Comparison of ENCODE assay signal across 8 cellular contexts in genomic region chr1:158149577-158150269, GRCh38. TPM values are rescaled to one million over a fixed set of nuclear protein-coding genes. Genes with fewer than 3 reads are reported as not detected.
DNase-seq lines count a peak whose midpoint lies in the region; ATAC-seq, FAIRE-seq and TF ChIP-seq lines count a peak whose summit lies in the region.

No MANE protein-coding gene starts in this region.

- H3K4me3 ChIP-seq in OCI-LY1 (ENCODE audit: low read depth, low read length, poor library complexity, severe bottlenecking) = peak overlapping the region; percentile 62
- H3K4me3 ChIP-seq in endothelial cell of umbilical vein (replicated peaks in 1 of 3; ENCODE audit: insufficient read depth in 1 of 3, low read depth in 1 of 3, low read length in 3 of 3) = peak overlapping the region in 2 of 3 experiments; percentile 24 to 51

- no peaks in the 10 kb centered on the region; the same call in 1 of the 2 replicates for H3K36me3 ChIP-seq in OCI-LY1 (ENCODE audit: insufficient read depth, low read length)
- H3K36me3 ChIP-seq in endothelial cell of umbilical vein (ENCODE audit: control insufficient read depth in 2 of 2, extremely low read depth in 1 of 2, insufficient read depth in 2 of 2, low read length in 2 of 2) = no peaks in the 10 kb centered on the region

- TF ChIP-seq POLR2A in endothelial cell of umbilical vein (IDR thresholded peaks at IDR 0.05; ENCODE audit: low read depth, low read length) = no peak

- no peaks in the 10 kb centered on the region for H3K9me1 ChIP-seq in endothelial cell of umbilical vein (replicated peaks; ENCODE audit: control insufficient read depth, extremely low read depth, insufficient read depth, low read length)

- H4K20me1 ChIP-seq in OCI-LY1 (ENCODE audit: insufficient read depth, low read length) (no peaks in the 10 kb centered on the region), endothelial cell of umbilical vein (replicated peaks; ENCODE audit: control insufficient read depth, extremely low read depth, insufficient read depth, low read length) (no peaks in the 10 kb centered on the region)

- peak overlapping the region; percentile 54 for H3K9ac ChIP-seq in OCI-LY1 (ENCODE audit: low read length)
- H3K9ac ChIP-seq in endothelial cell of umbilical vein (replicated peaks; ENCODE audit: extremely low read depth, insufficient read depth, low read length) = no peak overlapping the region

- FAIRE-seq in endothelial cell of umbilical vein (lab: Jason Lieb, UNC) = peak; percentile 99

- H3K9me3 ChIP-seq in OCI-LY1 (ENCODE audit: low read length) = no peaks in the 10 kb centered on the region
- H3K9me3 ChIP-seq in endothelial cell of umbilical vein (replicated peaks; ENCODE audit: control insufficient read depth, insufficient read depth, low read length) = no peaks in the 10 kb centered on the region

- no TSS peak for BruUV-seq in endothelial cell of umbilical vein (replicated peaks; lab: Mats Ljungman, UMichigan)

- TF ChIP-seq CTCF in OCI-LY1 (IDR thresholded peaks at IDR 0.05; ENCODE audit: low read length) = no peak
- no peak for TF ChIP-seq CTCF in endothelial cell of umbilical vein (IDR thresholded peaks at IDR 0.05; ENCODE audit: extremely low read depth in 1 of 2, insufficient read depth in 1 of 2, low read depth in 1 of 2, low read length in 2 of 2)

- H2AFZ ChIP-seq in OCI-LY1 (ENCODE audit: low read length) = peak overlapping the region; percentile 94
- H2AFZ ChIP-seq in endothelial cell of umbilical vein (ENCODE audit: low read depth, low read length) = peak overlapping the region; percentile 100

- peaks cover 15% of the 10 kb centered on the region for H3K4me1 ChIP-seq in OCI-LY1 (ENCODE audit: insufficient read depth, low read length, severe bottlenecking)
- H3K4me1 ChIP-seq in endothelial cell of umbilical vein (ENCODE audit: control insufficient read depth, extremely low read depth, insufficient read depth, low read length) = peaks cover 14% of the 10 kb centered on the region

- H3K4me2 ChIP-seq in OCI-LY1 (ENCODE audit: low read length) (peak overlapping the region; percentile 74), endothelial cell of umbilical vein (ENCODE audit: insufficient read depth, low read length) (peak overlapping the region; percentile 76)

- DNase-seq in GM04503 (ENCODE audit: low read depth) (peak; percentile 81), activated T-cell treated with anti-CD3 and anti-CD28 coated beads for 24 hours (ENCODE audit: low read depth) (peak; percentile 78), endothelial cell of umbilical vein (ENCODE audit: low read depth, low spot score) (peak; percentile 98), mesenteric fat pad (ENCODE audit: low spot score) (peak; percentile 98), NCI-H1436 treated with DMSO at 0.1 percent for 48 hours (lab: John Stamatoyannopoulos, UW) (no peak)
- DNase-seq in stimulated activated CD8-positive, alpha-beta memory T cell treated with anti-CD3 and anti-CD28 coated beads, Interleukin-12 subunit alpha, Interleukin-12 subunit beta, amount 100 ng/mL, for 4 hours (ENCODE audit: low read depth) = peak; percentile 41

- CTCF ChIA-PET in endothelial cell of umbilical vein (lab: Charles Lee) = interaction anchor here (1.0 to 1.5 kb wide), 2 partner anchors 25 to 54 kb away, joined by 4 read pairs; no protein-coding TSS in a partner anchor

- H3K79me2 ChIP-seq in OCI-LY1 (ENCODE audit: insufficient read depth, low read length) = no peaks in the 10 kb centered on the region
- no peaks in the 10 kb centered on the region for H3K79me2 ChIP-seq in endothelial cell of umbilical vein (ENCODE audit: control insufficient read depth, insufficient read depth, low read length)

- intact Hi-C loops in endothelial cell of umbilical vein (cut with micrococcal nuclease) = no loop called here

- H3K27ac ChIP-seq in OCI-LY1 (ENCODE audit: low read depth, low read length, poor library complexity, severe bottlenecking) (no peak overlapping the region), endothelial cell of umbilical vein (ENCODE audit: insufficient read depth, low read depth, low read length) (peak overlapping the region; percentile 25)

- POLR2A ChIA-PET in endothelial cell of umbilical vein (lab: Charles Lee) = no interaction called here

- no peaks in the 10 kb centered on the region for H3K27me3 ChIP-seq in OCI-LY1 (ENCODE audit: insufficient read depth, low read length)
- peaks cover 4 to 14% of the 10 kb centered on the region in 2 experiments for H3K27me3 ChIP-seq in endothelial cell of umbilical vein (ENCODE audit: control insufficient read depth in 2 of 2, insufficient read depth in 2 of 2, low read length in 2 of 2)

- no peaks in the 10 kb centered on the region for H3K9me2 ChIP-seq in OCI-LY1 (ENCODE audit: low read depth, low read length)

- peak; percentile 59 for ATAC-seq in HG03439 (IDR thresholded peaks at IDR 0.05; ENCODE audit: unreplicated experiment)

- dilution Hi-C loops in endothelial cell of umbilical vein (cut with MboI; ENCODE audit: extremely low pct_ligation_motif_present, low sequenced_read_pairs) = no loop called here

- no peaks in the 10 kb centered on the region for H3F3A ChIP-seq in OCI-LY1 (ENCODE audit: insufficient read depth, low read length)

TF ChIP-seq in endothelial cell of umbilical vein, 7 proteins besides CTCF, POLR2A, EP300 and RAD21:
- no peak for TF ChIP-seq EZH2 (IDR thresholded peaks at IDR 0.05; ENCODE audit: borderline replicate concordance, low read depth, low read length, severe bottlenecking)
- TF ChIP-seq FOS (IDR thresholded peaks at IDR 0.05; ENCODE audit: borderline replicate concordance, insufficient read depth, low read length) = no peak
TF ChIP-seq in endothelial cell of umbilical vein: peak in this region for 0.

RNA-seq across cellular contexts. Expression of gene CD1D, which starts 31.0 kb away (rescaled TPM):
- not detected in 2 replicates for total RNA-seq in endothelial cell of umbilical vein
- polyA plus RNA-seq in endothelial cell of umbilical vein = not detected in 2 replicates
- polyA plus RNA-seq in endothelial cell of umbilical vein (2011; cell fraction: cytosol; rRNA removed) = not detected in 2 replicates
- polyA plus RNA-seq in endothelial cell of umbilical vein (2011; cell fraction: nucleus; rRNA removed) = not detected in 2 replicates
- not detected in 2 replicates for polyA plus RNA-seq in endothelial cell of umbilical vein (2012)
- polyA minus RNA-seq in endothelial cell of umbilical vein = not detected in 2 replicates
- polyA minus RNA-seq in endothelial cell of umbilical vein (2011; cell fraction: cytosol; rRNA and poly(A)+ RNA removed) = not detected
- polyA minus RNA-seq in endothelial cell of umbilical vein (2011; cell fraction: nucleus; rRNA and poly(A)+ RNA removed) = not detected in 2 replicates
- total RNA-seq in mesenteric fat pad = 5.1 TPM
